3 cellular contexts compared by ENCODE assay signal in the genomic region with DNA sequence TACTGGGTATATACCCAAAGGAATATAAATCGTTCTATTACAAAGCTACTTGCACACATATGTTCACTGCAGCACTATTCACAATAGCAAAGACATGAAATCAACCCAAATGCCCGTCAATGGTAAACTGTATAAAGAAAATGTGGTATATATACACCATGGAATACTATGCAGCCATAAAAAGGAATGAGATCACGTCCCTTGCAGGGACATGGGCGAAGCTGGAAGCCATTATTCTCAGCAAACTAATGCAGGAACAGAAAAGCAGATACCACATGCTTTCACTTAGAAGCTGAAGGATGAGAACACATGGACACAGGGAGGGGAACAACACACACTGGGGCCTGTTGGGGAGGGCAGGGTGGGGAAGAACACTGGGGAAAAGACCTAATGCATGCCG.
DNase-seq lines count a peak whose midpoint lies in the region; ATAC-seq, FAIRE-seq and TF ChIP-seq lines count a peak whose summit lies in the region.
"Not testable (repeated sequence)": the region's sequence is repeated elsewhere in the genome, so short reads cannot be mapped to it uniquely, and the experiment has no call there.

No MANE protein-coding gene starts in this region.

- not testable (repeated sequence) for H3K27ac ChIP-seq in HEK293 (ENCODE audit: extremely low read depth, low read depth, low read length); K562 (ENCODE audit: extremely low read depth, low read depth, low read length)

- not testable (repeated sequence) for DNase-seq in K562 (ENCODE audit: extremely low read depth in 1 of 4, low spot score in 3 of 4); progenitor cell of endocrine pancreas (ENCODE audit: low spot score, unreplicated experiment)

- not testable (repeated sequence) for H3K4me2 ChIP-seq in K562 (ENCODE audit: insufficient read depth, low read length)

- not testable (repeated sequence) for H3K9ac ChIP-seq in K562 (ENCODE audit: insufficient read depth in 1 of 2, low read depth in 2 of 2, low read length in 2 of 2)

- not testable (repeated sequence) for TF ChIP-seq RAD21 in K562 (CRISPR knock-in tag; conservative IDR thresholded peaks at IDR 0.05 in 1 of 2, IDR thresholded peaks at IDR 0.05 in 1 of 2)

- H2AFZ ChIP-seq in K562 (ENCODE audit: low read depth, low read length) = not testable (repeated sequence)

- H3K4me3 Mint-ChIP-seq in progenitor cell of endocrine pancreas (ENCODE audit: low read depth) = not testable (repeated sequence)

- not testable (repeated sequence) for H3K4me3 ChIP-seq in HEK293 (ENCODE audit: low read depth, low read length); K562

- H3K4me1 Mint-ChIP-seq in progenitor cell of endocrine pancreas (ENCODE audit: low read depth) = not testable (repeated sequence)

- not testable (repeated sequence) for TF ChIP-seq CTCF in HEK293 (tag by site-specific recombination; IDR thresholded peaks at IDR 0.05); K562 (IDR thresholded peaks at IDR 0.05 in 2 of 3, conservative IDR thresholded peaks at IDR 0.05 in 1 of 3; ENCODE audit: insufficient read depth in 2 of 3, low read depth in 1 of 3, low read length in 3 of 3); progenitor cell of endocrine pancreas (IDR thresholded peaks at IDR 0.05; ENCODE audit: unreplicated experiment)

- not testable (repeated sequence) for H4K20me1 ChIP-seq in K562 (replicated peaks; ENCODE audit: control insufficient read depth, insufficient read depth, low read length)

- H3K36me3 ChIP-seq in HEK293 (ENCODE audit: control insufficient read depth in 2 of 2, insufficient read depth in 1 of 2, low read length in 2 of 2); K562 (ENCODE audit: control insufficient read depth, insufficient read depth, low read length): not testable (repeated sequence)

- H3K9me3 Mint-ChIP-seq in progenitor cell of endocrine pancreas (ENCODE audit: low read depth) = not testable (repeated sequence)

- intact Hi-C loops in K562 (cut with micrococcal nuclease) = not testable (repeated sequence)

- H3K4me1 ChIP-seq in HEK293 (ENCODE audit: control insufficient read depth, insufficient read depth, low read length); K562 (replicated peaks in 1 of 2; ENCODE audit: control insufficient read depth in 2 of 2, insufficient read depth in 2 of 2, low read length in 2 of 2): not testable (repeated sequence)

- peak overlapping the region; percentile 37 for H3K27ac Mint-ChIP-seq in progenitor cell of endocrine pancreas

- H3K27me3 Mint-ChIP-seq in progenitor cell of endocrine pancreas = not testable (repeated sequence)

- not testable (repeated sequence) for FAIRE-seq in K562 (lab: Jason Lieb, UNC)

- in situ Hi-C loops in K562 (cut with MboI) = not testable (repeated sequence)

- H3K36me3 Mint-ChIP-seq in progenitor cell of endocrine pancreas (ENCODE audit: insufficient read depth) = not testable (repeated sequence)

- not testable (repeated sequence) for ATAC-seq in K562

- POLR2A ChIA-PET in HEK293 (lab: Yijun Ruan, JAX); K562 (lab: Yijun Ruan, JAX): not testable (repeated sequence)

- H3K79me2 ChIP-seq in K562 (ENCODE audit: control insufficient read depth, insufficient read depth, low read length) = peaks cover 38% of the 10 kb centered on the region

- H3K9me3 ChIP-seq in HEK293 (ENCODE audit: control insufficient read depth, insufficient read depth, low read depth, low read length); K562 (replicated peaks; ENCODE audit: control insufficient read depth, insufficient read depth, low read depth, low read length): not testable (repeated sequence)

- not testable (repeated sequence) for H3K27me3 ChIP-seq in K562 (ENCODE audit: control insufficient read depth in 2 of 2, insufficient read depth in 2 of 2, low read length in 2 of 2)

- not testable (repeated sequence) for TF ChIP-seq POLR2A in K562 (conservative IDR thresholded peaks at IDR 0.05)

- CTCF ChIA-PET in HEK293 (lab: Yijun Ruan, JAX); K562 (lab: Yijun Ruan, JAX; ENCODE audit: low intra/inter-chr PET ratio): not testable (repeated sequence)

- not testable (repeated sequence) for TF ChIP-seq EP300 in K562 (IDR thresholded peaks at IDR 0.05; ENCODE audit: low read length)

- not testable (repeated sequence) for BruUV-seq in K562 (replicated peaks; lab: Mats Ljungman, UMichigan)

- H3K9me1 ChIP-seq in K562 (ENCODE audit: control insufficient read depth, insufficient read depth, low read length) = not testable (repeated sequence)

- WGBS in K562 (ENCODE audit: insufficient coverage, low coverage, missing lambda C conversion rate) = 32% methylated on average over 5 of the region's 5 CpGs

TF ChIP-seq in HEK293, 187 proteins besides CTCF, POLR2A, EP300 and RAD21:
- peak; percentile 52; the same call in 1 of the 2 replicates for TF ChIP-seq ZNF146 (tag by site-specific recombination; IDR thresholded peaks at IDR 0.05)
TF ChIP-seq in HEK293: peak in this region for 1; not testable (repeated sequence) for 186.

TF ChIP-seq in K562, 482 proteins besides CTCF, POLR2A, EP300 and RAD21:
- 0 out of 2 replicates have a peak, but pooled peaks have one; percentile 20 for TF ChIP-seq BCOR (IDR thresholded peaks at IDR 0.05)
- TF ChIP-seq ZNF146 (CRISPR knock-in tag; IDR thresholded peaks at IDR 0.05; ENCODE audit: unreplicated experiment) = peak; percentile 87
